8 cellular contexts compared by ENCODE assay signal in the genomic region with DNA sequence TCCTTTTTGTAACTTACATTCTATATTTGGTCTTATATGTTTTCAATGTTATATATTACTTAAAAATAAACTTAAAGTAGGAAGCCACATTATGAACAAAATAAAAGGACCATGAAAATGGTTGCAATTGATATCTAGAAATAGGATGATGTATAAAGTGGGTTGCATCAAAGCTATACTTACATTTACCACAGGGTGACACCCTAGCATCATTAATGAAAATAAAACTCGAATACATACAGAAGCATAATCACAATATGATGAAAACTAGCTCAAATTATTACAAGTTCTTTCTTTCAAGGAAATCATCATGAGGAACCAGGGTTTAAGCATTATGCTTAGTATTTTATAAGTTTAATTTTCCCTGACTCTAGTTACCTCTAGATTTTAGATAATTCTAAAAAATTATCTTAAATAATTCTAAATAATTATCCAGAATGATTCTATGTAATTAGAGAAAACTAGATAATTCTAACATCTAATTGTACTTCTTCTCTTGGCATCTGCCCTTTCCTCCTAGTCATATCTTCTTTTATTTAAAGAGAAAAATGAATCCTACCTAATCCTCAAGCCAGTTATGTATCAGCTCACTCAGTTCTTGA. TPM values are rescaled to one million over a fixed set of nuclear protein-coding genes. Genes with fewer than 3 reads are reported as not detected.
DNase-seq lines count a peak whose midpoint lies in the region; ATAC-seq and TF ChIP-seq lines count a peak whose summit lies in the region.

No MANE protein-coding gene starts in this region.

- no peak overlapping the region for H3K27ac ChIP-seq in endodermal cell (ENCODE audit: low read depth, low read length)
- H3K27ac ChIP-seq in naive thymus-derived CD4-positive, alpha-beta T cell (ENCODE audit: low read depth, low read length) = no peak overlapping the region

- H3K9me3 Mint-ChIP-seq in endodermal cell = no peaks in the 10 kb centered on the region
- H3K9me3 Mint-ChIP-seq in naive thymus-derived CD4-positive, alpha-beta T cell = no peaks in the 10 kb centered on the region

- no peaks in the 10 kb centered on the region for H3K27me3 Mint-ChIP-seq in endodermal cell (ENCODE audit: insufficient read depth)
- H3K27me3 Mint-ChIP-seq in naive thymus-derived CD4-positive, alpha-beta T cell = peaks cover 41 to 56% (median 52%) of the 10 kb centered on the region in 5 donors

- H3K27me3 ChIP-seq in endodermal cell (ENCODE audit: control insufficient read depth, insufficient read depth, low read length, poor library complexity, severe bottlenecking) = no peaks in the 10 kb centered on the region
- no peaks in the 10 kb centered on the region for H3K27me3 ChIP-seq in naive thymus-derived CD4-positive, alpha-beta T cell (ENCODE audit: control insufficient read depth in 2 of 2, insufficient read depth in 2 of 2, low read length in 2 of 2)

- no peak overlapping the region for H3K27ac Mint-ChIP-seq in endodermal cell
- no peak overlapping the region for H3K27ac Mint-ChIP-seq in naive thymus-derived CD4-positive, alpha-beta T cell

- H3K9ac ChIP-seq in endodermal cell (ENCODE audit: extremely low read depth, low read length, poor library complexity, severe bottlenecking) = no peak overlapping the region

- H3K4me3 ChIP-seq in endodermal cell (ENCODE audit: low read length) = no peak overlapping the region
- H3K4me3 ChIP-seq in naive thymus-derived CD4-positive, alpha-beta T cell (ENCODE audit: low read length) = no peak overlapping the region

- no peak overlapping the region for H3K4me3 Mint-ChIP-seq in endodermal cell
- H3K4me3 Mint-ChIP-seq in naive thymus-derived CD4-positive, alpha-beta T cell = no peak overlapping the region

- H3K36me3 Mint-ChIP-seq in endodermal cell (ENCODE audit: low read depth) = no peaks in the 10 kb centered on the region
- no peaks in the 10 kb centered on the region for H3K36me3 Mint-ChIP-seq in naive thymus-derived CD4-positive, alpha-beta T cell

- H3K4me1 Mint-ChIP-seq in endodermal cell = peaks cover 22% of the 10 kb centered on the region
- no peaks in the 10 kb centered on the region for H3K4me1 Mint-ChIP-seq in naive thymus-derived CD4-positive, alpha-beta T cell

- H3K36me3 ChIP-seq in endodermal cell (ENCODE audit: control insufficient read depth, insufficient read depth, low read length) = no peaks in the 10 kb centered on the region
- no peaks in the 10 kb centered on the region for H3K36me3 ChIP-seq in naive thymus-derived CD4-positive, alpha-beta T cell (ENCODE audit: control insufficient read depth in 2 of 3, insufficient read depth in 3 of 3, low read length in 3 of 3)

- ATAC-seq in Right ventricle myocardium superior (ENCODE audit: poor library complexity) (peak; percentile 53), HG02571 (IDR thresholded peaks at IDR 0.05; ENCODE audit: unreplicated experiment) (no peak), HG02759 (IDR thresholded peaks at IDR 0.05; ENCODE audit: unreplicated experiment) (no peak)
- ATAC-seq in naive thymus-derived CD4-positive, alpha-beta T cell = peak; percentile 63

- POLR2A ChIA-PET in naive thymus-derived CD4-positive, alpha-beta T cell (lab: Charles Lee) = no interaction called here

- WGBS in endodermal cell (ENCODE audit: insufficient coverage in 1 of 2, insufficient read length in 1 of 2), 2 experiments = 14% methylated on average over 1 of the region's 1 CpG; no CpG with 5 or more reads in 1 of the 2 experiments

- peaks cover 6% of the 10 kb centered on the region for H3K9me3 ChIP-seq in endodermal cell (ENCODE audit: control insufficient read depth, low read length)
- no peaks in the 10 kb centered on the region for H3K9me3 ChIP-seq in naive thymus-derived CD4-positive, alpha-beta T cell (ENCODE audit: control insufficient read depth in 2 of 3, low read length in 3 of 3)

- DNase-seq in Right ventricle myocardium superior (no peak), cardiac septum (ENCODE audit: low spot score) (no peak), NCI-H69 (lab: John Stamatoyannopoulos, UW) (peak; percentile 11), endodermal cell (no peak)
- peak in 7 of 9 donors; percentile 9 to 56 (median 45) for DNase-seq in naive thymus-derived CD4-positive, alpha-beta T cell
- DNase-seq in activated naive CD4-positive, alpha-beta T cell treated with anti-CD3 and anti-CD28 coated beads, Interleukin-2, amount 50 U/mL, for 16 hours = no peak

- H3K4me1 ChIP-seq in endodermal cell (ENCODE audit: control insufficient read depth, insufficient read depth, low read length) = no peaks in the 10 kb centered on the region
- no peaks in the 10 kb centered on the region for H3K4me1 ChIP-seq in naive thymus-derived CD4-positive, alpha-beta T cell (ENCODE audit: control insufficient read depth in 2 of 2, insufficient read depth in 2 of 2, low read length in 2 of 2)

- intact Hi-C loops in Right ventricle myocardium superior (cut with DNase I) (loop anchor here (5.0 kb wide), 2 partner anchors 426 to 716 kb away; no protein-coding TSS in a partner anchor), cardiac septum (cut with DNase I) (loop anchor here (2.0 kb wide), 2 partner anchors 428 to 716 kb away; no protein-coding TSS in a partner anchor)
- intact Hi-C loops in naive thymus-derived CD4-positive, alpha-beta T cell (cut with micrococcal nuclease) = loop anchor here (1.0 to 5.0 kb wide), 4 partner anchors 428 to 1556 kb away; no protein-coding TSS in a partner anchor

- TF ChIP-seq CTCF in endodermal cell (conservative IDR thresholded peaks at IDR 0.05) = peak; percentile 100

- CTCF ChIA-PET in naive thymus-derived CD4-positive, alpha-beta T cell (lab: Charles Lee) = interaction anchor here (0.6 to 4.2 kb wide), 8 partner anchors 9 to 1262 kb away, joined by 3 to 37 read pairs (median 4); no protein-coding TSS in a partner anchor

RNA-seq across cellular contexts. Expression of gene TAS2R7, which starts 31.2 kb away (rescaled TPM):
- total RNA-seq in Right ventricle myocardium superior (not detected), cardiac septum (not detected), endodermal cell (not detected)
- polyA plus RNA-seq in endodermal cell (2013, experiment 1 of 2) = not detected
- not detected for polyA plus RNA-seq in endodermal cell (2013, experiment 2 of 2)
- total RNA-seq in naive thymus-derived CD4-positive, alpha-beta T cell = not detected
- not detected for polyA plus RNA-seq in naive thymus-derived CD4-positive, alpha-beta T cell

RNA-seq across cellular contexts. Expression of gene TAS2R8, which starts 35.9 kb away (rescaled TPM):
- not detected for total RNA-seq in Right ventricle myocardium superior
- not detected for total RNA-seq in cardiac septum
- not detected for total RNA-seq in endodermal cell
- polyA plus RNA-seq in endodermal cell (2013, experiment 1 of 2) = not detected
- not detected for polyA plus RNA-seq in endodermal cell (2013, experiment 2 of 2)
- total RNA-seq in naive thymus-derived CD4-positive, alpha-beta T cell = not detected
- not detected for polyA plus RNA-seq in naive thymus-derived CD4-positive, alpha-beta T cell

RNA-seq across cellular contexts. Expression of gene TAS2R9, which starts 38.7 kb away (rescaled TPM):
- total RNA-seq in Right ventricle myocardium superior (0.22 TPM), cardiac septum (not detected), endodermal cell (not detected)
- not detected for polyA plus RNA-seq in endodermal cell (2013, experiment 1 of 2)
- polyA plus RNA-seq in endodermal cell (2013, experiment 2 of 2) = not detected
- total RNA-seq in naive thymus-derived CD4-positive, alpha-beta T cell = not detected
- polyA plus RNA-seq in naive thymus-derived CD4-positive, alpha-beta T cell = not detected

RNA-seq across cellular contexts. Expression of gene YBX3, which starts 48.1 kb away (rescaled TPM):
- total RNA-seq in Right ventricle myocardium superior (535 TPM), cardiac septum (998 TPM), endodermal cell (100 to 1,000 TPM; 251 to 419 TPM)
- polyA plus RNA-seq in endodermal cell (2013, experiment 1 of 2) = 129 TPM
- polyA plus RNA-seq in endodermal cell (2013, experiment 2 of 2) = 123 TPM
- total RNA-seq in naive thymus-derived CD4-positive, alpha-beta T cell = 100 to 1,000 TPM in 2 of 5 experiments, 10 to 100 TPM in 1, 1 to 10 TPM in 2; 4.5 to 162 (median 60.9) TPM
- 1 to 10 TPM; 5.1 to 6.4 TPM for polyA plus RNA-seq in naive thymus-derived CD4-positive, alpha-beta T cell

RNA-seq across cellular contexts. Expression of gene TAS2R10, which starts 54.9 kb away (rescaled TPM):
- total RNA-seq in Right ventricle myocardium superior (not detected), cardiac septum (0.30 TPM), endodermal cell (1 to 10 TPM; 1.2 to 1.6 TPM)
- polyA plus RNA-seq in endodermal cell (2013, experiment 1 of 2) = 0.21 TPM
- 0.54 TPM for polyA plus RNA-seq in endodermal cell (2013, experiment 2 of 2)
- 1 to 10 TPM in 1 of 5 experiments, under 1 TPM in 3, not detected in 1; 0.37 to 1.2 (median 0.93) TPM for total RNA-seq in naive thymus-derived CD4-positive, alpha-beta T cell
- not detected for polyA plus RNA-seq in naive thymus-derived CD4-positive, alpha-beta T cell

Comparison
In these comparisons a context has a peak if more than half of its experiments do, and no peak if none do; other contexts are left out.
1. ATAC-seq: peak in Right ventricle myocardium superior (single experiment) and naive thymus-derived CD4-positive, alpha-beta T cell (single experiment); none in HG02571 (single experiment) and HG02759 (single experiment).
2. DNase-seq: peak in NCI-H69 (single experiment) and naive thymus-derived CD4-positive, alpha-beta T cell (7 of 9); none in Right ventricle myocardium superior (single experiment), cardiac septum (single experiment), endodermal cell (single experiment) and activated naive CD4-positive, alpha-beta T cell treated with anti-CD3 and anti-CD28 coated beads, Interleukin-2, amount 50 U/mL, for 16 hours (single experiment).